ENCODE assay signal across 7 cellular contexts in the genomic region with DNA sequence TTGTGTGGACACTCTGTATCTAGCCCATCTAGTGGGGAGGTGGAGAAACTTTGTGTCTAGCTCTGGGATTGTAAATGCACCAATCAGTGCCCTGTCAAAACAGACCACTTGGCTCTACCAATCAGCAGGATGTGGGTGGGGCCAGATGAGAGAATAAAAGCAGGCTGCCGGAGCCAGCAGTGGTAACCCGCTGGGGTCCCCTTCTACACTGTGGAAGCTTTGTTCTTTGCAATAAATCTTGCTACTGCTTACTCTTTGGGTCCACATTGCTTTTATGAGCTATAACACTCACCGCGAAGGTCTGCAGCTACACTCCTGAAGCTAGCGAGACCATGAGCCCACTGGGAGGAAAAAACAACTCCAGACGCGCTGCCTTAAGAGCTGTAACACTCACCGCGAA.
A peak's percentile ranks its signal among the peaks of the same experiment; 100 is the strongest.
DNase-seq lines count a peak whose midpoint lies in the region; ATAC-seq and TF ChIP-seq lines count a peak whose summit lies in the region.
"Not testable (repeated sequence)": the region's sequence is repeated elsewhere in the genome, so short reads cannot be mapped to it uniquely, and the experiment has no call there.

No MANE protein-coding gene starts in this region.

- H3K27ac ChIP-seq in C4-2B = peak overlapping the region; percentile 5; the same call in 1 of the 2 replicates
- not testable (repeated sequence) for H3K27ac ChIP-seq in neural progenitor cell

- not testable (repeated sequence) for H3K27me3 ChIP-seq in neural progenitor cell

- H3K27ac Mint-ChIP-seq in activated naive CD4-positive, alpha-beta T cell treated with anti-CD3 and anti-CD28 coated beads, Interleukin-2, amount 50 U/mL, for 72 hours = peak overlapping the region; percentile 23 to 57
- H3K27ac Mint-ChIP-seq in neural progenitor cell = peak overlapping the region; percentile 97

- H3K36me3 Mint-ChIP-seq in activated T-cell treated with anti-CD3 and anti-CD28 coated beads, Interleukin-2, amount 50 U/mL, for 4 hours (ENCODE audit: insufficient read depth); activated naive CD4-positive, alpha-beta T cell treated with anti-CD3 and anti-CD28 coated beads, Interleukin-2, amount 50 U/mL, for 72 hours; neural progenitor cell: not testable (repeated sequence)

- H3K9me3 Mint-ChIP-seq in activated T-cell treated with anti-CD3 and anti-CD28 coated beads, Interleukin-2, amount 50 U/mL, for 4 hours; activated naive CD4-positive, alpha-beta T cell treated with anti-CD3 and anti-CD28 coated beads, Interleukin-2, amount 50 U/mL, for 72 hours; neural progenitor cell: not testable (repeated sequence)

- not testable (repeated sequence) for H4K20me1 ChIP-seq in neural progenitor cell (ENCODE audit: low read depth)

- H3K36me3 ChIP-seq in neural progenitor cell = not testable (repeated sequence)

- not testable (repeated sequence) for H3K27me3 Mint-ChIP-seq in activated T-cell treated with anti-CD3 and anti-CD28 coated beads, Interleukin-2, amount 50 U/mL, for 4 hours (ENCODE audit: low read depth); neural progenitor cell (ENCODE audit: insufficient read depth, low read depth)

- DNase-seq in Kasumi-1 (lab: John Stamatoyannopoulos, UW) = peak; percentile 24 to 41
- peak; percentile 92 for DNase-seq in SHP77 treated with DMSO at 0.1 percent for 48 hours (lab: John Stamatoyannopoulos, UW)
- peak; percentile 42 for DNase-seq in activated CD4-positive, alpha-beta T cell treated with anti-CD3 and anti-CD28 coated beads for 48 hours
- not testable (repeated sequence) for DNase-seq in activated T-cell treated with anti-CD3 and anti-CD28 coated beads, Interleukin-2, amount 50 U/mL, for 4 hours; activated naive CD4-positive, alpha-beta T cell treated with anti-CD3 and anti-CD28 coated beads, Interleukin-2, amount 50 U/mL, for 72 hours (ENCODE audit: low spot score in 2 of 2); neural progenitor cell (ENCODE audit: low spot score)

- not testable (repeated sequence) for H3K9ac ChIP-seq in neural progenitor cell

- not testable (repeated sequence) for H3K4me3 ChIP-seq in neural progenitor cell

- H3K9me3 ChIP-seq in neural progenitor cell (ENCODE audit: low read depth) = not testable (repeated sequence)

- not testable (repeated sequence) for H3K4me1 Mint-ChIP-seq in activated T-cell treated with anti-CD3 and anti-CD28 coated beads, Interleukin-2, amount 50 U/mL, for 4 hours (ENCODE audit: low read depth)
- peaks cover 10% of the 10 kb centered on the region for H3K4me1 Mint-ChIP-seq in neural progenitor cell

- H3K4me1 ChIP-seq in neural progenitor cell = not testable (repeated sequence)

- H3K79me2 ChIP-seq in neural progenitor cell (ENCODE audit: low read depth) = not testable (repeated sequence)

- not testable (repeated sequence) for ATAC-seq in activated T-cell treated with anti-CD3 and anti-CD28 coated beads, Interleukin-2, amount 50 U/mL, for 4 hours; activated naive CD4-positive, alpha-beta T cell treated with anti-CD3 and anti-CD28 coated beads, Interleukin-2, amount 50 U/mL, for 72 hours

- H3K4me2 ChIP-seq in neural progenitor cell = not testable (repeated sequence)

- peak overlapping the region; percentile 61 for H3K4me3 Mint-ChIP-seq in activated T-cell treated with anti-CD3 and anti-CD28 coated beads, Interleukin-2, amount 50 U/mL, for 4 hours
- H3K4me3 Mint-ChIP-seq in neural progenitor cell = peak overlapping the region; percentile 68

- H2AFZ ChIP-seq in neural progenitor cell (replicated peaks) = not testable (repeated sequence)

- H3F3A ChIP-seq in neural progenitor cell (ENCODE audit: low read depth) = not testable (repeated sequence)

- not testable (repeated sequence) for TF ChIP-seq CTCF in C4-2B (conservative IDR thresholded peaks at IDR 0.05); neural progenitor cell (IDR thresholded peaks at IDR 0.05)
